8 cellular contexts compared by ENCODE assay signal in the genomic region with DNA sequence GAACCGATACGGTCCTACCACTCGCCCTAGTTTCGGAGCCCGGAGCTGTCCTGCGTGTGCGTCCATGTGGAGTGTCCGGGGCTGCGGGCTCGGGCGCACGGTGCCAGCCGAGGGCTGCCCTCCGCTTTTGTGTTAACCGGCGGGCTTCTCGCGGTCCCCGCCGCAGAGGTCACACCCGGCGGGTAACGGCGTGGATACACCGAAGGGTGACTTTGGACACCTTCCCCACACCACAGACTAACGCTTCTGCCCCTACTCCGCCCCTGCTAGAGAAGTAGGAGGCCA. TPM values are rescaled to one million over a fixed set of nuclear protein-coding genes. Genes with fewer than 3 reads are reported as not detected.
DNase-seq lines count a peak whose midpoint lies in the region; ATAC-seq, FAIRE-seq and TF ChIP-seq lines count a peak whose summit lies in the region.

No MANE protein-coding gene starts in this region.

- in situ Hi-C loops in KBM-7 (cut with MboI; ENCODE audit: low pct_unique_long_range_greater_than_20kb, low sequenced_read_pairs), result no loop called here

- H3K9me3 ChIP-seq in heart right ventricle, result no peaks in the 10 kb centered on the region

- FAIRE-seq in GM19239 (lab: Jason Lieb, UNC), result no peak

- H3K4me3 ChIP-seq in WI38 (ENCODE audit: low read depth, low read length) (peak overlapping the region; percentile 64), heart right ventricle (peak overlapping the region; percentile 37 to 95 (median 80)), skeletal muscle cell (ENCODE audit: low read depth, low read length) (peak overlapping the region; percentile 57)

- ATAC-seq in GM18861 (IDR thresholded peaks at IDR 0.05; ENCODE audit: unreplicated experiment), result peak; percentile 6
- ATAC-seq in HG02840 (IDR thresholded peaks at IDR 0.05; ENCODE audit: low FRiP score, unreplicated experiment), result peak; percentile 1
- peak; percentile 3 to 36 (median 18) for ATAC-seq in heart right ventricle

- 0% methylated on average over 27 of the region's 27 CpGs for WGBS in heart right ventricle, 2 donors

- H3K27me3 ChIP-seq in heart right ventricle, result peaks cover 0 to 71% (median under 1%) of the 10 kb centered on the region in 7 donors

- H3K27ac ChIP-seq in heart right ventricle, result peak overlapping the region; percentile 70 to 100 (median 97)

- TF ChIP-seq CTCF in WI38 (IDR thresholded peaks at IDR 0.05; ENCODE audit: low read depth, low read length), result no peak
- no peak for TF ChIP-seq CTCF in heart right ventricle (IDR thresholded peaks at IDR 0.05)

- peaks cover 11 to 57% (median 43%) of the 10 kb centered on the region in 9 donors for H3K4me1 ChIP-seq in heart right ventricle

- intact Hi-C loops in heart right ventricle (cut with DNase I), result loop anchor here in 7 of 10 donors (1.0 to 5.0 kb wide), 9 partner anchors 41 to 131 kb away; no protein-coding TSS in a partner anchor

- DNase-seq in heart right ventricle (peak in 1 of 2 donors; percentile 42), skeletal muscle cell (ENCODE audit: low read depth) (no peak), kidney glomerular epithelial cell (lab: John Stamatoyannopoulos, UW) (no peak), GM19239 (ENCODE audit: insufficient read length, low spot score) (no peak), KBM-7 (no peak)

- H3K36me3 ChIP-seq in heart right ventricle, result no peaks in the 10 kb centered on the region

RNA-seq across cellular contexts. Expression of gene ATF3, which starts 0.7 kb away (rescaled TPM):
- 100 to 1,000 TPM in 1 of 10 donors, 10 to 100 TPM in 8, 1 to 10 TPM in 1; 8.4 to 684 (median 25.9) TPM for total RNA-seq in heart right ventricle
- 10 to 100 TPM; 16.9 to 40.0 TPM for polyA plus RNA-seq in heart right ventricle
